ENCODE assay signal across 8 cellular contexts in the genomic region with DNA sequence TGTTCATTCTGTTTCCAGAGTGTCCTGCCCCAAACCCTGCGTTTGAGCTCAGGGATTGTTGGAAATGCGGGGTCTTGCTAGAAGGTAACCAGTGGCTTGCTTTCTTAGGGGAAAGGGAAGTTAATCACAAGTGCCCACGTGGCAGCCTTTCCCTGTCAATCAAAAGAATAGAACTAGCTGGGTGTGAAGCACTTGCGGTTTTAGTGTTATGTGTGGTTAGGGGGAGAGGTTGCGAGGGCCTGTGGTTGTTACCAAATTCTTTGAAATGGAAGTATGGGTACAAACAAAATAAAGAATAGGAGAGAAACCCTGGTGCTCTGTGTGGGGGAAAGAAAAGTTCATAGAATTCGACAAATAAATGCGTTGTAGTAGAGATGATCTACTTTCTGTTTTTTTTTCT.
DNase-seq lines count a peak whose midpoint lies in the region; ATAC-seq and TF ChIP-seq lines count a peak whose summit lies in the region.

No MANE protein-coding gene starts in this region.

- H3K27me3 ChIP-seq in transverse colon (no peaks in the 10 kb centered on the region), foreskin keratinocyte (no peaks in the 10 kb centered on the region)

- no peak for TF ChIP-seq CTCF in natural killer cell (IDR thresholded peaks at IDR 0.05)
- TF ChIP-seq CTCF in transverse colon (IDR thresholded peaks at IDR 0.05) = no peak
- no peak for TF ChIP-seq CTCF in foreskin keratinocyte (conservative IDR thresholded peaks at IDR 0.05)

- H3K4me1 ChIP-seq in transverse colon (peaks cover 22 to 77% (median 48%) of the 10 kb centered on the region in 4 donors), foreskin keratinocyte (peaks cover 28% of the 10 kb centered on the region)

- peak overlapping the region; percentile 92 to 95 for H3K27ac Mint-ChIP-seq in activated naive CD4-positive, alpha-beta T cell treated with anti-CD3 and anti-CD28 coated beads, Interleukin-2, amount 50 U/mL, for 72 hours
- H3K27ac Mint-ChIP-seq in natural killer cell = peak overlapping the region; percentile 98 to 99

- DNase-seq in SKM-1 treated with dmso at 0.1 percent for 144 hours (lab: John Stamatoyannopoulos, UW; ENCODE audit: unreplicated experiment) (peak; percentile 76), natural killer cell (peak; percentile 72), transverse colon (peak; percentile 70), foreskin keratinocyte (no peak), DMS 273 (lab: John Stamatoyannopoulos, UW; ENCODE audit: unreplicated experiment) (no peak)
- DNase-seq in activated naive CD4-positive, alpha-beta T cell treated with anti-CD3 and anti-CD28 coated beads, Interleukin-2, amount 50 U/mL, for 72 hours (ENCODE audit: low spot score in 2 of 2) = peak; percentile 48 to 62

- H3K9me3 Mint-ChIP-seq in activated naive CD4-positive, alpha-beta T cell treated with anti-CD3 and anti-CD28 coated beads, Interleukin-2, amount 50 U/mL, for 72 hours = no peaks in the 10 kb centered on the region
- H3K9me3 Mint-ChIP-seq in natural killer cell = no peaks in the 10 kb centered on the region

- in situ Hi-C loops in transverse colon (cut with MboI; ENCODE audit: low pct_ligation_motif_present in 1 of 4, low pct_unique_long_range_greater_than_20kb in 1 of 4, low sequenced_read_pairs in 3 of 4) = no loop called here

- no peaks in the 10 kb centered on the region for H3K9me3 ChIP-seq in transverse colon

- H3K4me3 ChIP-seq in transverse colon = no peak overlapping the region

- intact Hi-C loops in natural killer cell (cut with micrococcal nuclease) (loop anchor here (1.0 to 10.0 kb wide), 10 partner anchors 12 to 298 kb away; partner anchors contain the start of gene FNDC3B), transverse colon (cut with DNase I; ENCODE audit: low total_unique reads) (no loop called here)

- TF ChIP-seq EP300 in transverse colon (IDR thresholded peaks at IDR 0.05; ENCODE audit: low read depth) = no peak

- H3K27me3 Mint-ChIP-seq in natural killer cell (ENCODE audit: low read depth in 2 of 2) = peaks cover 0 to 3% of the 10 kb centered on the region in 2 donors

- peaks cover 77 to 78% of the 10 kb centered on the region in 2 donors for H3K4me1 Mint-ChIP-seq in natural killer cell

- 77 to 78% methylated on average over 7 of the region's 7 CpGs for WGBS in transverse colon (ENCODE audit: low coverage in 1 of 2), 2 donors

- ATAC-seq in GM18870 (IDR thresholded peaks at IDR 0.05; ENCODE audit: unreplicated experiment) = peak; percentile 39
- ATAC-seq in HG03064 (IDR thresholded peaks at IDR 0.05; ENCODE audit: low read depth, unreplicated experiment) = peak; percentile 44
- peak; percentile 44 to 62 for ATAC-seq in activated naive CD4-positive, alpha-beta T cell treated with anti-CD3 and anti-CD28 coated beads, Interleukin-2, amount 50 U/mL, for 72 hours
- ATAC-seq in natural killer cell = peak; percentile 35 to 71 (median 71)
- no peak for ATAC-seq in foreskin keratinocyte

- TF ChIP-seq POLR2A in transverse colon (IDR thresholded peaks at IDR 0.05) = no peak

- no peaks in the 10 kb centered on the region for H3K36me3 Mint-ChIP-seq in activated naive CD4-positive, alpha-beta T cell treated with anti-CD3 and anti-CD28 coated beads, Interleukin-2, amount 50 U/mL, for 72 hours
- no peaks in the 10 kb centered on the region for H3K36me3 Mint-ChIP-seq in natural killer cell

- peak overlapping the region; percentile 32 to 64 (median 47) for H3K27ac ChIP-seq in transverse colon
- no peak overlapping the region for H3K27ac ChIP-seq in foreskin keratinocyte

- peak overlapping the region; percentile 92 for H3K4me3 Mint-ChIP-seq in natural killer cell

- H3K36me3 ChIP-seq in transverse colon = no peaks in the 10 kb centered on the region

Comparison
In these comparisons a context has a peak if more than half of its experiments do, and no peak if none do; other contexts are left out.
1. DNase-seq: peak in SKM-1 treated with dmso at 0.1 percent for 144 hours (single experiment), activated naive CD4-positive, alpha-beta T cell treated with anti-CD3 and anti-CD28 coated beads, Interleukin-2, amount 50 U/mL, for 72 hours (2 of 2), natural killer cell (single experiment) and transverse colon (single experiment); none in foreskin keratinocyte (0 of 2) and DMS 273 (single experiment).